29 cellular contexts compared by ENCODE assay signal in the genomic region with DNA sequence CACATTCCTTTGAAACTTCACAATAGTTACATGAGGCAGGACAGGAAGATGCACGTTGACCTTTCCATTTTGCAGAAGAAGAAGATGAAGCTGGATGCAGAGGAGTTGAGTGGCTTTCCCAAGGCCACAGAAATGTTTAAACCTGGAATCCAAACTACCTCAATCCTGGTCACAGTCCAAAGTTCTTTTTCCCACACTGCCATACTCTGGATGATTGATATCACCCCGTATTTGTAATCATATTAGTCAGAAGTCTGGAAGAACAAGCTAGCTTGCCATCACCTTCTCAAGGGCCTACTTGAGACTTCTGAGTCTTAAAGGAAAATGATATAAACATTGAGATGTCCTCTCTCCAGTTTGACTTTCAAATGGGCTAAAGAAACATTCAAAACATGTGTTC.
"Had no signal": no experiment of that assay in that cellular context is flagged by ENCODE, and none has a peak within 500 bp of the region (broad histone marks: within the 10 kb centered on the region; RNA-seq: fewer than 3 reads in every experiment).

No MANE protein-coding gene starts in this region.

- ATAC-seq: activated CD8-positive, alpha-beta memory T cell treated with anti-CD3 and anti-CD28 coated beads, Interleukin-2, amount 10 ng/mL, durations not matched to agents 7 days and 5 days; Right ventricle myocardium inferior; T-cell had no signal

- H3K27ac Mint-ChIP-seq: activated B cell treated with CpG ODN at 0.5 μM for 24 hours; activated CD4-positive, alpha-beta T cell treated with anti-CD3 and anti-CD28 coated beads, Interleukin-2, amount 10 ng/mL, durations not matched to agents 24 days and 14 days; activated CD8-positive, alpha-beta memory T cell treated with anti-CD3 and anti-CD28 coated beads, Interleukin-2, amount 10 ng/mL, durations not matched to agents 7 days and 5 days; activated naive CD4-positive, alpha-beta T cell treated with anti-CD3 and anti-CD28 coated beads, Interleukin-2, amount 50 U/mL, for 24 hours; activated T-cell treated with anti-CD3 and anti-CD28 coated beads, Interleukin-2, amount 50 U/mL, for 24 hours; activated T-helper 1 cell treated with anti-CD3 and anti-CD28 coated beads, Interleukin-12 subunit alpha, Interleukin-12 subunit beta, Interleukin-2, Interleukin-4 antibody, amounts not matched to agents 30 ng/mL and 10 ng/mL and 1 ng/mL, durations not matched to agents 14 hours and 24 hours and 36 hours; T-cell had no signal

- DNase-seq: activated B cell treated with CpG ODN at 0.5 μM for 24 hours; activated CD4-positive, alpha-beta T cell treated with anti-CD3 and anti-CD28 coated beads for 1 hour; activated CD4-positive, alpha-beta T cell treated with anti-CD3 and anti-CD28 coated beads, Interleukin-2, amount 10 ng/mL, durations not matched to agents 24 days and 14 days; activated CD4-positive, alpha-beta T cell treated with anti-CD3 and anti-CD28 coated beads, Interleukin-2, amount 50 U/mL, for 48 hours; activated CD8-positive, alpha-beta memory T cell treated with anti-CD3 and anti-CD28 coated beads, Interleukin-2, amount 10 ng/mL, durations not matched to agents 7 days and 5 days; activated effector memory CD4-positive, alpha-beta T cell treated with Interleukin-2 at 50 U/mL for 16 hours; activated naive CD4-positive, alpha-beta T cell; activated T-cell treated with anti-CD3 and anti-CD28 coated beads, Interleukin-2, amount 50 U/mL, for 24 hours; amniotic stem cell; brain microvascular endothelial cell; NCI-H1048; NCI-H146; NCI-H187 treated with DMSO at 0.1 percent for 48 hours; NCI-H2081 treated with DMSO at 0.1 percent for 48 hours; NCI-H2171 treated with DMSO at 0.1 percent for 48 hours; NCI-H345; NCI-H510A; NCI-H526 treated with DMSO at 0.1 percent for 48 hours; NCI-H82; RPMI8226; T-cell; T-helper 2 cell; T1000 had no signal

- H3K36me3 Mint-ChIP-seq: activated CD8-positive, alpha-beta memory T cell treated with anti-CD3 and anti-CD28 coated beads, Interleukin-2, amount 10 ng/mL, durations not matched to agents 7 days and 5 days; activated naive CD4-positive, alpha-beta T cell treated with anti-CD3 and anti-CD28 coated beads, Interleukin-2, amount 50 U/mL, for 24 hours; T-cell had no signal

- H3K4me3 Mint-ChIP-seq: activated B cell treated with CpG ODN at 0.5 μM for 24 hours; activated CD4-positive, alpha-beta T cell treated with anti-CD3 and anti-CD28 coated beads, Interleukin-2, amount 10 ng/mL, durations not matched to agents 24 days and 14 days; activated CD8-positive, alpha-beta memory T cell treated with anti-CD3 and anti-CD28 coated beads, Interleukin-2, amount 10 ng/mL, durations not matched to agents 7 days and 5 days; activated naive CD4-positive, alpha-beta T cell treated with anti-CD3 and anti-CD28 coated beads, Interleukin-2, amount 50 U/mL, for 24 hours; activated T-cell treated with anti-CD3 and anti-CD28 coated beads, Interleukin-2, amount 50 U/mL, for 24 hours; activated T-helper 1 cell treated with anti-CD3 and anti-CD28 coated beads, Interleukin-12 subunit alpha, Interleukin-12 subunit beta, Interleukin-2, Interleukin-4 antibody, amounts not matched to agents 30 ng/mL and 10 ng/mL and 1 ng/mL, durations not matched to agents 14 hours and 24 hours and 36 hours; T-cell had no signal

- FAIRE-seq: TTC549 had no signal

- H3K9me3 Mint-ChIP-seq: activated T-helper 1 cell treated with anti-CD3 and anti-CD28 coated beads, Interleukin-12 subunit alpha, Interleukin-12 subunit beta, Interleukin-2, Interleukin-4 antibody, amounts not matched to agents 30 ng/mL and 10 ng/mL and 1 ng/mL, durations not matched to agents 14 hours and 24 hours and 36 hours had no signal

- H3K4me1 Mint-ChIP-seq: activated B cell treated with CpG ODN at 0.5 μM for 24 hours; activated CD4-positive, alpha-beta T cell treated with anti-CD3 and anti-CD28 coated beads, Interleukin-2, amount 10 ng/mL, durations not matched to agents 24 days and 14 days; activated CD8-positive, alpha-beta memory T cell treated with anti-CD3 and anti-CD28 coated beads, Interleukin-2, amount 10 ng/mL, durations not matched to agents 7 days and 5 days; activated naive CD4-positive, alpha-beta T cell treated with anti-CD3 and anti-CD28 coated beads, Interleukin-2, amount 50 U/mL, for 24 hours; T-cell had no signal

- H3K27ac ChIP-seq: ascending aorta, brain microvascular endothelial cell, SK-N-MC had no signal

- H3K4me3 ChIP-seq: ascending aorta, SK-N-MC had no signal

- H3K27me3 ChIP-seq: ascending aorta, brain microvascular endothelial cell had no signal

- H3K36me3 ChIP-seq: ascending aorta, brain microvascular endothelial cell had no signal
